15 cellular contexts compared by ENCODE assay signal in the genomic region with DNA sequence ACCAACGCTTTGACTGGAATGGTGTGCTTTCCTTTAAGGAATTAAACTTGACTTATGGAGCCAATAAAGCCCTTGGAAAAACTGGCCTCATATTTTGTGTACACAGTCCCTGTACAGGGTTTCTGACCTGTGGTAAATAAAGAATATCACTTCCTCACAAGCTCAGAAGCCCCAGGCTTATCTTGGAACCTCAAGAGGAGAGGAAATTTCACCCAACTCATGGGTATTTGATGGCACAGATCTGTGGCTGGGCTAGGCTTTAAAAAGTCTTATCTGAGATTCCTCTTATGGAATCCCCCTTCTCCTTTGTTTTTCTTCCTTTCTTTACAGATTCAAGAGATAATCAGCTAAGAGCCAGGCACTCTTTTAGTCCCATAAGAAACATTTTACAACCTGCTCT.
DNase-seq lines count a peak whose midpoint lies in the region; TF ChIP-seq lines count a peak whose summit lies in the region.
"Had no signal": no experiment of that assay in that cellular context is flagged by ENCODE, and none has a peak within 500 bp of the region (broad histone marks: within the 10 kb centered on the region; RNA-seq: fewer than 3 reads in every experiment).

No MANE protein-coding gene starts in this region.

- peaks cover 5% of the 10 kb centered on the region for H3K36me3 Mint-ChIP-seq in endodermal cell (ENCODE audit: low read depth)

- H3K9me3 Mint-ChIP-seq in endodermal cell: peaks cover 28% of the 10 kb centered on the region
- H3K9me3 Mint-ChIP-seq: CD4-positive, alpha-beta T cell had no signal

- H3K4me1 Mint-ChIP-seq in endodermal cell: no peaks in the 10 kb centered on the region
- H3K4me1 Mint-ChIP-seq: B cell had no signal

- H3K27ac ChIP-seq in endodermal cell (ENCODE audit: low read depth, low read length) (no peak overlapping the region), mesodermal cell (ENCODE audit: low read depth, low read length, severe bottlenecking) (peak overlapping the region; percentile 62)

- H3K27ac Mint-ChIP-seq in endodermal cell: no peak overlapping the region
- H3K27ac Mint-ChIP-seq: B cell; CD4-positive, alpha-beta T cell had no signal

- H3K36me3 ChIP-seq in endodermal cell (ENCODE audit: control insufficient read depth, insufficient read depth, low read length): no peaks in the 10 kb centered on the region
- H3K36me3 ChIP-seq in mesodermal cell (ENCODE audit: control insufficient read depth, insufficient read depth, low read length): no peaks in the 10 kb centered on the region
- H3K36me3 ChIP-seq: HAP-1 had no signal

- H3K4me3 Mint-ChIP-seq in endodermal cell: no peak overlapping the region
- H3K4me3 Mint-ChIP-seq: B cell; CD4-positive, alpha-beta T cell had no signal

- 88 to 100% methylated on average over 1 of the region's 1 CpG for WGBS in endodermal cell (ENCODE audit: insufficient coverage in 1 of 2, insufficient read length in 1 of 2), 2 experiments
- 88 to 100% methylated on average over 1 of the region's 1 CpG for WGBS in mesodermal cell (ENCODE audit: insufficient coverage in 2 of 2), 2 experiments

- H3K4me1 ChIP-seq in endodermal cell (ENCODE audit: control insufficient read depth, insufficient read depth, low read length) (no peaks in the 10 kb centered on the region), mesodermal cell (ENCODE audit: control insufficient read depth, insufficient read depth, low read length, poor library complexity, severe bottlenecking) (no peaks in the 10 kb centered on the region)

- DNase-seq in CMK (ENCODE audit: low read depth): peak; percentile 53
- DNase-seq in OCI-M2 (lab: John Stamatoyannopoulos, UW; ENCODE audit: unreplicated experiment): peak; percentile 26
- no peak for DNase-seq in endodermal cell
- DNase-seq in NCI-H146 (lab: John Stamatoyannopoulos, UW): no peak
- DNase-seq in HuH-7 (ENCODE audit: low spot score): no peak
- DNase-seq in AML-193 (lab: John Stamatoyannopoulos, UW): no peak
- DNase-seq: ACHN; C1 segment of cervical spinal cord; CD4-positive, alpha-beta T cell; DMS153; DND-41; GDM1 had no signal

- no peak for TF ChIP-seq CTCF in endodermal cell (conservative IDR thresholded peaks at IDR 0.05)

- no peaks in the 10 kb centered on the region for H3K27me3 ChIP-seq in endodermal cell (ENCODE audit: control insufficient read depth, insufficient read depth, low read length, poor library complexity, severe bottlenecking)

- peak overlapping the region; percentile 60 for H3K4me3 ChIP-seq in endodermal cell (ENCODE audit: low read length)
- no peak overlapping the region for H3K4me3 ChIP-seq in mesodermal cell (ENCODE audit: extremely low read depth, insufficient read depth, low read length, poor library complexity, severe bottlenecking)
- H3K4me3 ChIP-seq: HAP-1 had no signal

- H3K9ac ChIP-seq in endodermal cell (ENCODE audit: extremely low read depth, low read length, poor library complexity, severe bottlenecking): no peak overlapping the region

- H3K27me3 Mint-ChIP-seq in endodermal cell (ENCODE audit: insufficient read depth): no peaks in the 10 kb centered on the region
- H3K27me3 Mint-ChIP-seq: B cell; CD4-positive, alpha-beta T cell had no signal

- peaks cover 34% of the 10 kb centered on the region for H3K9me3 ChIP-seq in endodermal cell (ENCODE audit: control insufficient read depth, low read length)
- H3K9me3 ChIP-seq in mesodermal cell (ENCODE audit: control insufficient read depth, low read length): peaks cover 13% of the 10 kb centered on the region

Comparison
In these comparisons a context has a peak if more than half of its experiments do, and no peak if none do; other contexts are left out.
1. DNase-seq: peak in CMK (single experiment) and OCI-M2 (single experiment); none in endodermal cell (single experiment), NCI-H146 (single experiment), HuH-7 (single experiment) and AML-193 (0 of 2).